ENCODE assay signal across 7 cellular contexts in the genomic region with DNA sequence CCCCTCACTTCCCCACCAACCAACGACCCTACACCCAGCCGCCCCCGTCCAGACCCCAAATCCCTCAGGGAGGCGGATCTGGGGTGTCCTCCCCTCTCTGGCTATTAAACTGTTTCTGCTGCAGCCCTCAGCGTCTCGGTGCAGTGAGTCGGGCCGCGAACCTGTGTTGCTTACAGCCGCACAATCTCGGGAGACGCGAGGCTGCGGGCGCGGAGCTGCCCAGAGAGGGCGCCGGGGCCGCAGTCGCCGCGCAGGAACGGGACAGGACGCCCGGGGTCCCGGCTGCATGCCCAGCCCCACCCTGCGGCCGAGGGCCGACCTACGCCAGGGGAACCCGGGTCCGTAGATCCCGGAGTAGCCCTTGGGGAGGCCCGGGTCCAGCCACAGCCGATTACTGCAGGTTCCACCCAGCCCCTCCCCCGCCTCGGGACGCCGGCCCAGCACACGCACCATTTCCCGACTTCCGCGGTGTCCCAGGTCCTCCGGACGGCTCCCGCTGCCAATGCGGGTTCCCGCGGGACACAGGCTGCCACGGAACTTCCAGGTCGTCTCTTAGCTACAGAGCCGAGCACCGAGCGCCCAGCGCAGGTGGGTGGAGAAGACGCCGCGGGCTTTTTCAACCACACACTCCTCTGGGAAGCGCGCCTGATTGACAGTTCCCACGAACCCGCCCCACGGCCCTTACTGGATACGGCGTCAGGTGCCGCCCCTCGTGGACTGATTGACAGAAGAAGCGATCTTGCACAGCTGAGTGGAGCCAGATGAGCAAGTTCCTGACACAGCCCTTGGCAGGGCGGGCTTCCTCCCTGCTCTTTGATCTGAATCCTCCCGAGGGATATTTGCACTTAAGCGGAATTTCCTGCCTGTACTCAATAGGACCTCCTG. TPM values are rescaled to one million over a fixed set of nuclear protein-coding genes. Genes with fewer than 3 reads are reported as not detected.
DNase-seq lines count a peak whose midpoint lies in the region; ATAC-seq, FAIRE-seq and TF ChIP-seq lines count a peak whose summit lies in the region.

A gene (minus strand): TSS at position 654 of the 885 bp plus-strand sequence. CDS start 201 bp downstream, at position 453.

- peaks cover 7% of the 10 kb centered on the region for H3K36me3 Mint-ChIP-seq in brain

- peak within 1 kb of the TSS; percentile 58 to 93 (median 80) for H3K27ac Mint-ChIP-seq in brain

- ATAC-seq in GM18508 (IDR thresholded peaks at IDR 0.05; ENCODE audit: insufficient read depth, unreplicated experiment) (peak; percentile 58), HG03039 (IDR thresholded peaks at IDR 0.05; ENCODE audit: unreplicated experiment) (peak; percentile 85)

- TF ChIP-seq CTCF in brain (conservative IDR thresholded peaks at IDR 0.05): peak in 1 of 2 experiments; percentile 20

- peaks cover 15% of the 10 kb centered on the region for H3K4me1 Mint-ChIP-seq in brain

- H3K9me3 Mint-ChIP-seq in brain: peaks cover 14 to 24% (median 16%) of the 10 kb centered on the region in 5 experiments

- H3K4me3 Mint-ChIP-seq in brain: peak within 1 kb of the TSS; percentile 90 to 95 (median 93)

- peaks cover 15% of the 10 kb centered on the region for H3K27me3 Mint-ChIP-seq in brain

- peak; percentile 74 for DNase-seq in NCI-H2081 treated with DMSO at 0.1 percent for 48 hours (lab: John Stamatoyannopoulos, UW)
- DNase-seq in skeletal muscle cell (ENCODE audit: low read depth): peak; percentile 83

- peak within 1 kb of the TSS; percentile 75 for H3K4me3 ChIP-seq in iPS-11a (ENCODE audit: low read depth, low read length)
- peak within 1 kb of the TSS; percentile 76 for H3K4me3 ChIP-seq in skeletal muscle cell (ENCODE audit: low read depth, low read length)

- FAIRE-seq in TTC549 (lab: Jason Lieb, UNC): peak; percentile 64

RNA-seq across cellular contexts. Expression of the gene that starts here (rescaled TPM):
- polyA plus RNA-seq in brain (ENCODE audit: insufficient read depth, low read depth, low replicate concordance): 0.85 TPM

Comparison
In these comparisons a context has a peak if more than half of its experiments do, and no peak if none do; other contexts are left out.
1. Peak in every context shown above with its lines: DNase-seq, ATAC-seq and H3K4me3 ChIP-seq.